ENCODE assay signal across 23 cellular contexts in genomic region chr18:59575995-59576394, GRCh38.
A peak's percentile ranks its signal among the peaks of the same experiment; 100 is the strongest.
DNase-seq lines count a peak whose midpoint lies in the region; ATAC-seq, FAIRE-seq and TF ChIP-seq lines count a peak whose summit lies in the region.
"Had no signal": no experiment of that assay in that cellular context is flagged by ENCODE, and none has a peak within 500 bp of the region (broad histone marks: within the 10 kb centered on the region; RNA-seq: fewer than 3 reads in every experiment).

No MANE protein-coding gene starts in this region.

- H3K27ac ChIP-seq in PC-3 (ENCODE audit: low read length) = no peak overlapping the region
- H3K27ac ChIP-seq: PC-9, RWPE1 had no signal

- no peak for TF ChIP-seq POLR2A in GM12891 (IDR thresholded peaks at IDR 0.05; ENCODE audit: low read depth, low read length)

- CTCF ChIA-PET in PC-3 (lab: Charles Lee) = no interaction called here

- no peaks in the 10 kb centered on the region for H3F3A ChIP-seq in PC-3 (ENCODE audit: low read length, unreplicated experiment)

- peaks cover 3% of the 10 kb centered on the region; the same call in 1 of the 2 replicates for H3K79me2 ChIP-seq in PC-3 (ENCODE audit: low read length)

- no peaks in the 10 kb centered on the region for H3K4me1 ChIP-seq in PC-3 (ENCODE audit: insufficient read depth, low read length)

- ATAC-seq in PC-3 (no peak), HG03039 (IDR thresholded peaks at IDR 0.05; ENCODE audit: unreplicated experiment) (no peak), HG02588 (IDR thresholded peaks at IDR 0.05; ENCODE audit: unreplicated experiment) (no peak)
- ATAC-seq: GM23338 had no signal

- H2AFZ ChIP-seq in PC-3 (ENCODE audit: low read length) = no peak overlapping the region
- H2AFZ ChIP-seq: GM23338, PC-9 had no signal

- H3K9me2 ChIP-seq in PC-3 (replicated peaks; ENCODE audit: low read length) = no peaks in the 10 kb centered on the region

- TF ChIP-seq CTCF in GM12864 (IDR thresholded peaks at IDR 0.05; ENCODE audit: low read depth, low read length, missing control alignments) = no peak
- TF ChIP-seq CTCF in LNCaP clone FGC (IDR thresholded peaks at IDR 0.05; ENCODE audit: control insufficient read depth, extremely low read depth, insufficient read depth) = no peak
- TF ChIP-seq CTCF in PC-3 (conservative IDR thresholded peaks at IDR 0.05; ENCODE audit: low read depth, low read length) = no peak

- DNase-seq in GM12864 (ENCODE audit: low read depth) (peak; percentile 8), LNCaP clone FGC (ENCODE audit: low read depth) (peak; percentile 46), NCI-H510A treated with DMSO at 0.1 percent for 48 hours (lab: John Stamatoyannopoulos, UW) (peak; percentile 89), PC-3 (peak; percentile 9), GM12891 (ENCODE audit: insufficient read length, low spot score) (no peak)
- DNase-seq: ACHN, C1 segment of cervical spinal cord, HCEC 1CT, Karpas-422, MG63, NCI-H1092, NCI-H146, NCI-H2081 treated with DMSO at 0.1 percent for 48 hours, NCI-H446 treated with DMSO at 0.1 percent for 48 hours, PC-9, SIG-M5, T-helper 1 cell, T-helper 9 cell had no signal

- H4K20me1 ChIP-seq in PC-3 (ENCODE audit: low read length) = no peaks in the 10 kb centered on the region

- BruUV-seq in PC-3 (replicated peaks; lab: Mats Ljungman, UMichigan) = no TSS peak

- H3K4me3 ChIP-seq in GM12864 (ENCODE audit: low read depth, low read length) = no peak overlapping the region
- no peak overlapping the region for H3K4me3 ChIP-seq in LNCaP clone FGC (ENCODE audit: low read depth, low read length)
- H3K4me3 ChIP-seq in PC-3 (ENCODE audit: low read length) = no peak overlapping the region
- H3K4me3 ChIP-seq: GM23338, MG63, PC-9 had no signal

- POLR2A ChIA-PET in PC-3 (lab: Charles Lee; ENCODE audit: unreplicated experiment) = no interaction called here

- no peak overlapping the region for H3K4me2 ChIP-seq in PC-3 (ENCODE audit: low read length)
- H3K4me2 ChIP-seq: GM23338, PC-9 had no signal

- intact Hi-C loops in PC-3 (cut with micrococcal nuclease) = no loop called here

- no peaks in the 10 kb centered on the region for H3K9me3 ChIP-seq in PC-3 (ENCODE audit: low read length)
- H3K9me3 ChIP-seq: MG63 had no signal

- H3K36me3 ChIP-seq in PC-3 (ENCODE audit: low read depth, low read length) = no peaks in the 10 kb centered on the region
- H3K36me3 ChIP-seq: MG63 had no signal

- FAIRE-seq in GM12891 (lab: Jason Lieb, UNC) = no peak
- FAIRE-seq: G401.6 had no signal

- no peaks in the 10 kb centered on the region for H3K27me3 ChIP-seq in PC-3 (ENCODE audit: low read length)
- H3K27me3 ChIP-seq: MG63 had no signal

- no peak overlapping the region for H3K9ac ChIP-seq in PC-3 (ENCODE audit: low read length)

TF ChIP-seq in GM12891, 5 proteins besides CTCF, POLR2A, EP300 and RAD21:
- TF ChIP-seq SPI1 (IDR thresholded peaks at IDR 0.05; ENCODE audit: low read depth, low read length) (no peak), PAX5 (IDR thresholded peaks at IDR 0.05; ENCODE audit: insufficient read depth, low read length, severe bottlenecking) (no peak), POLR2AphosphoS5 (IDR thresholded peaks at IDR 0.05; ENCODE audit: low read depth, low read length) (no peak), POU2F2 (IDR thresholded peaks at IDR 0.05; ENCODE audit: low read depth, low read length) (no peak), TAF1 (IDR thresholded peaks at IDR 0.05; ENCODE audit: low read depth, low read length) (no peak)
TF ChIP-seq in GM12891: peak in this region for 0.
